Comparison of ENCODE assay signal across 1 cellular context in the genomic region with DNA sequence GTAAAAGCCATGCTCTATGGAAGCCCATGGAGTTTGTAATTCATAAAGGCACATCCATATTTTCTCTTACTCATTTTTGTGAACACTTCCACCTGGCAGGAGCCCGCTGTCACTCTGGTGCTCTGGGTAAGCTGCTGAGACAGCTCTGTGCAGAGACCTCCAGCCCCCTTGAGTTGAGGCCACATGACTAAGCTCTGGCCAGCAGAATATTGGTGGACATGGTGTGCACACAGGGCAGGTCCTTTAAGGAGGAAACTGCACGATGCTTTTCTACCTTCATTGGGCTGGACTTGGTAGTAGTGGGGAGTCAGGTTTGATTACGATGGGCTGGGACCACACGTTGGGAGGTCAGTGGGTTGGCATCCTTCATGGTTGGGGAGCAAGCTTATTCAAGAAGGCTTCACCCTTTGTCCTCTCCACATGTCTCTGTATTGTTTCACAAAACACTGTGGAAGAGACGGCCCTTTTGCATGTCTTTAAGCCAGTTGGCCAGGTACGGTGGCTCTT.
TF ChIP-seq lines count a peak whose summit lies in the region.

No MANE protein-coding gene starts in this region.

TF ChIP-seq in IMR-90, 13 proteins besides CTCF, POLR2A, EP300 and RAD21 (continued from another document):
- no peak for TF ChIP-seq CHD1 (IDR thresholded peaks at IDR 0.05; ENCODE audit: low read depth, low read length)
- TF ChIP-seq RCOR1 (IDR thresholded peaks at IDR 0.05; ENCODE audit: insufficient replicate concordance, low read length) = no peak
- TF ChIP-seq SMC3 (IDR thresholded peaks at IDR 0.05; ENCODE audit: low read depth, low read length) = no peak
